Comparison of ENCODE assay signal across 17 cellular contexts in the genomic region with DNA sequence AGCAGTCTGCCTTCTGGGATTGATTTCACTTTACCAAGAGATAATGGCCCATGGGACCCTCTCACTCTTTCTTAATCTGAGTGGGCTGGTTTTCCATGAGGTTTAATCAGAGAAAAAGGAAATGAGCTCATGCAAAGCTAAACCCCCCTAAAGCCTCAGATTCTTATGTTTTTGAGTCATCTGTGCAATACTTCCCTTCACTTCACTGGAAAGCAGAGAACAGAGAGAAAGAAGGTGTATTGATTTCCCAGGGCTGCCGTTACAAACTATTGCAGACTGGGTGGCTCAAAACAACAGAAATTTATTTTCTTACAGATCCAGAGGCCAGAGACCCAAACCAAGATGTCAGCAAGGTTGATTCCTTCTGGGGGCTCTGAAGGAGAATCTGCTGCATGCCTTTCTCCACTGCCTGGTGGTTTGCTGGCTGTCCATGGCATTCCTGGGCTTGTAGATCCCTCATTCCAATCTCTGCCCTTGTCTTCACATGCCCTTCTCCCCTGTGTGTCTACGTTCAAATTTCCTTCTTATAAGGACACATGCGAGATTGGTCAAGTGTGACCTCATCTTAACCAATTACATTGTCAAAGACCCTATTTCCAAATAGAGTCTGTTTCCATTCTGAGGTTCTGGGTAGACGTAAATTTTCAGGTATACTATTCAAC.
DNase-seq lines count a peak whose midpoint lies in the region; ATAC-seq and TF ChIP-seq lines count a peak whose summit lies in the region.
"Had no signal": no experiment of that assay in that cellular context is flagged by ENCODE, and none has a peak within 500 bp of the region (broad histone marks: within the 10 kb centered on the region; RNA-seq: fewer than 3 reads in every experiment).

No MANE protein-coding gene starts in this region.

- H3K4me3 ChIP-seq in AG04449 (ENCODE audit: low read depth, low read length) (no peak overlapping the region), kidney epithelial cell (ENCODE audit: low read depth, low read length) (no peak overlapping the region)
- H3K4me3 ChIP-seq: lower lobe of right lung, tibial nerve had no signal

- peaks cover 24% of the 10 kb centered on the region for H3K4me1 Mint-ChIP-seq in brain
- H3K4me1 Mint-ChIP-seq in stimulated activated naive B cell treated with anti-CD40 and anti-IgM and Interleukin-4, amounts not matched to agents 10 μg/mL and 1 μg/mL and 100 μg/mL, for 72 hours = no peaks in the 10 kb centered on the region

- peaks cover 0 to 3% (median 0%) of the 10 kb centered on the region in 5 experiments for H3K9me3 Mint-ChIP-seq in brain
- no peaks in the 10 kb centered on the region for H3K9me3 Mint-ChIP-seq in stimulated activated naive B cell treated with anti-CD40 and anti-IgM and Interleukin-4, amounts not matched to agents 10 μg/mL and 1 μg/mL and 100 μg/mL, for 72 hours
- H3K9me3 Mint-ChIP-seq: activated T-helper 1 cell treated with anti-CD3 and anti-CD28 coated beads, Interleukin-12 subunit alpha, Interleukin-12 subunit beta, Interleukin-2, Interleukin-4 antibody, amounts not matched to agents 30 ng/mL and 10 ng/mL and 1 ng/mL, durations not matched to agents 14 hours and 24 hours and 36 hours had no signal

- peak overlapping the region in 3 of 5 experiments; percentile 36 to 81 (median 76) for H3K27ac Mint-ChIP-seq in brain
- H3K27ac Mint-ChIP-seq in stimulated activated naive B cell treated with anti-CD40 and anti-IgM and Interleukin-4, amounts not matched to agents 10 μg/mL and 1 μg/mL and 100 μg/mL, for 72 hours = no peak overlapping the region
- H3K27ac Mint-ChIP-seq: activated T-helper 1 cell treated with anti-CD3 and anti-CD28 coated beads, Interleukin-12 subunit alpha, Interleukin-12 subunit beta, Interleukin-2, Interleukin-4 antibody, amounts not matched to agents 30 ng/mL and 10 ng/mL and 1 ng/mL, durations not matched to agents 14 hours and 24 hours and 36 hours; progenitor cell of endocrine pancreas had no signal

- POLR2A ChIA-PET in AG04449 (lab: Yijun Ruan, JAX) = interaction anchor here (0.6 to 1.9 kb wide), 6 partner anchors 12 to 343 kb away, joined by 3 to 6 read pairs (median 4); partner anchors contain the start of gene RAD1

- DNase-seq in AG04449 (ENCODE audit: low read depth, low spot score) = peak; percentile 51
- peak; percentile 73 for DNase-seq in HS-27A (ENCODE audit: low read depth)
- DNase-seq in kidney epithelial cell (ENCODE audit: low read depth) = peak; percentile 42
- DNase-seq in stimulated activated CD4-positive, alpha-beta T cell treated with anti-CD3 and anti-CD28 coated beads, Interleukin-4, amount 100 ng/mL, for 1 hour = no peak
- DNase-seq in stimulated activated naive B cell treated with anti-CD40 and anti-IgM and Interleukin-4, amounts not matched to agents 10 μg/mL and 1 μg/mL and 100 μg/mL, for 72 hours = no peak
- DNase-seq in DMS153 (lab: John Stamatoyannopoulos, UW) = no peak
- DNase-seq: cerebellar nuclear complex, Karpas-422, lower lobe of right lung, NCI-H345 had no signal

- peak overlapping the region in 1 of 5 experiments; percentile 47 for H3K4me3 Mint-ChIP-seq in brain
- H3K4me3 Mint-ChIP-seq in stimulated activated naive B cell treated with anti-CD40 and anti-IgM and Interleukin-4, amounts not matched to agents 10 μg/mL and 1 μg/mL and 100 μg/mL, for 72 hours = no peak overlapping the region
- H3K4me3 Mint-ChIP-seq: activated T-helper 1 cell treated with anti-CD3 and anti-CD28 coated beads, Interleukin-12 subunit alpha, Interleukin-12 subunit beta, Interleukin-2, Interleukin-4 antibody, amounts not matched to agents 30 ng/mL and 10 ng/mL and 1 ng/mL, durations not matched to agents 14 hours and 24 hours and 36 hours had no signal

- TF ChIP-seq CTCF in AG04449 (IDR thresholded peaks at IDR 0.05; ENCODE audit: insufficient read depth, low read length, missing control alignments) = no peak
- TF ChIP-seq CTCF in brain (conservative IDR thresholded peaks at IDR 0.05) = no peak
- no peak for TF ChIP-seq CTCF in kidney epithelial cell (IDR thresholded peaks at IDR 0.05; ENCODE audit: insufficient read depth, low read length, poor library complexity, severe bottlenecking)

- H3K36me3 Mint-ChIP-seq in brain = no peaks in the 10 kb centered on the region
- H3K36me3 Mint-ChIP-seq in stimulated activated naive B cell treated with anti-CD40 and anti-IgM and Interleukin-4, amounts not matched to agents 10 μg/mL and 1 μg/mL and 100 μg/mL, for 72 hours = no peaks in the 10 kb centered on the region

- H3K27me3 Mint-ChIP-seq in brain = no peaks in the 10 kb centered on the region
- no peaks in the 10 kb centered on the region for H3K27me3 Mint-ChIP-seq in stimulated activated naive B cell treated with anti-CD40 and anti-IgM and Interleukin-4, amounts not matched to agents 10 μg/mL and 1 μg/mL and 100 μg/mL, for 72 hours

- H3K36me3 ChIP-seq in kidney epithelial cell (ENCODE audit: control insufficient read depth, insufficient read depth, low read length) = no peaks in the 10 kb centered on the region
- H3K36me3 ChIP-seq: lower lobe of right lung, tibial nerve had no signal

- CTCF ChIA-PET in AG04449 (lab: Yijun Ruan, JAX) = interaction anchor here (1.2 kb wide), 1 partner anchor 13 kb away, joined by 4 read pairs; no protein-coding TSS in a partner anchor

- no peaks in the 10 kb centered on the region for H3K27me3 ChIP-seq in kidney epithelial cell (ENCODE audit: control insufficient read depth, insufficient read depth, low read length)
- H3K27me3 ChIP-seq: tibial nerve had no signal

- no peak for ATAC-seq in HG03280 (IDR thresholded peaks at IDR 0.05; ENCODE audit: unreplicated experiment)
- ATAC-seq in stimulated activated naive B cell treated with anti-CD40 and anti-IgM and Interleukin-4, amounts not matched to agents 10 μg/mL and 1 μg/mL and 100 μg/mL, for 72 hours (replicated peaks) = no peak
- ATAC-seq: HCT116, lower lobe of right lung, Right ventricle myocardium inferior had no signal

Comparison
In these comparisons a context has a peak if more than half of its experiments do, and no peak if none do; other contexts are left out.
1. DNase-seq: peak in AG04449 (single experiment), HS-27A (single experiment) and kidney epithelial cell (single experiment); none in stimulated activated CD4-positive, alpha-beta T cell treated with anti-CD3 and anti-CD28 coated beads, Interleukin-4, amount 100 ng/mL, for 1 hour (single experiment), stimulated activated naive B cell treated with anti-CD40 and anti-IgM and Interleukin-4, amounts not matched to agents 10 μg/mL and 1 μg/mL and 100 μg/mL, for 72 hours (single experiment) and DMS153 (single experiment).